ENCODE assay signal across 21 cellular contexts in the genomic region with DNA sequence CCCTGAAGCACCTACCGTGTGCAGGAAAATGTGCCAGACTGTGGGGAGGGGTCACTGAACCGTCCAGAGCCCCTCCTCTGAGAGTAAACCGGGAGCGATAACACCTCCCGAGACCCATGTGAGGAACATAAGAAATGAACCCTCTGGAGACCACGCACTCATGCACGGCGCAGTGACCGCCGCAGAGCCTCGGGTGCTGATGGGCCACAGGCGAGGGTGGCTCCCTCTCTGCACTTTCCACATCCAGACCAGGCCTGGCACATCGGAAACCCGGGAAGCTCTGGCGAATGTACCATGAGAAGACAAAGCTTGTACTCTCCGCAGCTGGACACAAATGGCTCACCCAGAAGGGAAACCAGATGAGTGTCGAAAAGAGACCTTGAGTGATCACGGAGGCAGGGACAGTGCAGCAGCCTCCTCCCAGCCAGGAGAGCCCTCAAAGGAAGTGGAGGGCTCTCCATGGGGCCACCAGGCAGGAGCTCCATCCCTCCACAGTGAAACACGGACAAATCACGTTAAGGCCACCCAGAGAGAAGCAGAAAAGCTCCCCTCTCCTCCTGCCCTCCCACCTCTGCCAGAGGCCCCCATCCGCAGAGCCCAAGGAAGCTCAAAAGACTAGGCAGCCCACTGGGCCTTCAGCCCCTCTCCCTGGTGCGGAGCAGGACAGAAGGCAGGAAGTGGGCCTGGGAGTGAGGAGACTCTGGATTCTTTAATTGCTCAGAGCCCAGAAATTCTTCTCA.
DNase-seq lines count a peak whose midpoint lies in the region; ATAC-seq and TF ChIP-seq lines count a peak whose summit lies in the region.
"Had no signal": no experiment of that assay in that cellular context is flagged by ENCODE, and none has a peak within 500 bp of the region (broad histone marks: within the 10 kb centered on the region; RNA-seq: fewer than 3 reads in every experiment).

No MANE protein-coding gene starts in this region.

- H3K27ac Mint-ChIP-seq in activated CD8-positive, alpha-beta memory T cell treated with anti-CD3 and anti-CD28 coated beads, Interleukin-2, amount 10 ng/mL, durations not matched to agents 7 days and 5 days, result no peak overlapping the region
- no peak overlapping the region for H3K27ac Mint-ChIP-seq in endodermal cell
- no peak overlapping the region for H3K27ac Mint-ChIP-seq in osteocyte (ENCODE audit: unreplicated experiment)
- H3K27ac Mint-ChIP-seq: CD8-positive, alpha-beta memory T cell; IgD-negative memory B cell had no signal

- no peak overlapping the region for H3K4me3 Mint-ChIP-seq in activated CD8-positive, alpha-beta memory T cell treated with anti-CD3 and anti-CD28 coated beads, Interleukin-2, amount 10 ng/mL, durations not matched to agents 7 days and 5 days
- H3K4me3 Mint-ChIP-seq in endodermal cell (no peak overlapping the region), osteocyte (ENCODE audit: unreplicated experiment) (no peak overlapping the region)
- H3K4me3 Mint-ChIP-seq: CD8-positive, alpha-beta memory T cell; GM23338; IgD-negative memory B cell had no signal

- H3K36me3 ChIP-seq in endodermal cell (ENCODE audit: control insufficient read depth, insufficient read depth, low read length), result no peaks in the 10 kb centered on the region
- H3K36me3 ChIP-seq in aorta (ENCODE audit: control insufficient read depth in 1 of 2, insufficient read depth in 2 of 2, low read length in 1 of 2), result no peaks in the 10 kb centered on the region
- H3K36me3 ChIP-seq: SJCRH30 had no signal

- ATAC-seq in activated CD8-positive, alpha-beta memory T cell treated with anti-CD3 and anti-CD28 coated beads, Interleukin-2, amount 10 ng/mL, durations not matched to agents 7 days and 5 days, result no peak
- no peak for ATAC-seq in aorta (ENCODE audit: low FRiP score)
- ATAC-seq: GM23338, Panc1 had no signal

- H3K4me1 ChIP-seq in endodermal cell (ENCODE audit: control insufficient read depth, insufficient read depth, low read length) (no peaks in the 10 kb centered on the region), aorta (ENCODE audit: control insufficient read depth in 1 of 2, insufficient read depth in 2 of 2, low read length in 2 of 2) (no peaks in the 10 kb centered on the region)
- H3K4me1 ChIP-seq: SJCRH30 had no signal

- H3K4me1 Mint-ChIP-seq in activated CD8-positive, alpha-beta memory T cell treated with anti-CD3 and anti-CD28 coated beads, Interleukin-2, amount 10 ng/mL, durations not matched to agents 7 days and 5 days, result no peaks in the 10 kb centered on the region
- H3K4me1 Mint-ChIP-seq in endodermal cell (peaks cover 10% of the 10 kb centered on the region), osteocyte (ENCODE audit: unreplicated experiment) (no peaks in the 10 kb centered on the region)
- H3K4me1 Mint-ChIP-seq: IgD-negative memory B cell had no signal

- TF ChIP-seq CTCF in endodermal cell (conservative IDR thresholded peaks at IDR 0.05) (no peak), osteocyte (IDR thresholded peaks at IDR 0.05) (no peak)

- 93% methylated on average over 9 to 22 of the region's 22 CpGs for WGBS in endodermal cell (ENCODE audit: insufficient coverage in 1 of 2, insufficient read length in 1 of 2), 2 experiments
- WGBS in aorta, 2 donors, result 86 to 87% methylated on average over 22 of the region's 22 CpGs

- H3K36me3 Mint-ChIP-seq in activated CD8-positive, alpha-beta memory T cell treated with anti-CD3 and anti-CD28 coated beads, Interleukin-2, amount 10 ng/mL, durations not matched to agents 7 days and 5 days, result no peaks in the 10 kb centered on the region
- H3K36me3 Mint-ChIP-seq in endodermal cell (ENCODE audit: low read depth) (no peaks in the 10 kb centered on the region), osteocyte (ENCODE audit: unreplicated experiment) (no peaks in the 10 kb centered on the region)
- H3K36me3 Mint-ChIP-seq: CD8-positive, alpha-beta memory T cell; IgD-negative memory B cell had no signal

- H3K4me3 ChIP-seq in endodermal cell (ENCODE audit: low read length), result no peak overlapping the region
- no peak overlapping the region for H3K4me3 ChIP-seq in aorta (ENCODE audit: low read length in 2 of 2)
- H3K4me3 ChIP-seq: GM23338, SJCRH30 had no signal

- H3K9me3 ChIP-seq in endodermal cell (ENCODE audit: control insufficient read depth, low read length), result no peaks in the 10 kb centered on the region
- H3K9me3 ChIP-seq in aorta (ENCODE audit: control insufficient read depth, low read length), result peaks cover 1% of the 10 kb centered on the region
- H3K9me3 ChIP-seq: SJCRH30 had no signal

- intact Hi-C loops in aorta (cut with DNase I), result no loop called here

- DNase-seq in activated CD8-positive, alpha-beta memory T cell treated with anti-CD3 and anti-CD28 coated beads, Interleukin-2, amount 10 ng/mL, durations not matched to agents 7 days and 5 days, result peak; percentile 14
- DNase-seq in activated CD8-positive, alpha-beta memory T cell treated with anti-CD3 and anti-CD28 coated beads, Interleukin-2, amount 50 U/mL, for 48 hours, result no peak
- DNase-seq in endodermal cell, result peak; percentile 38
- peak; percentile 74 for DNase-seq in osteocyte (ENCODE audit: extremely low spot score, unreplicated experiment)
- peak; percentile 9 to 59 for DNase-seq in aorta
- no peak for DNase-seq in SIG-M5 (lab: John Stamatoyannopoulos, UW)
- DNase-seq in glomerular visceral epithelial cell (ENCODE audit: extremely low spot score), result no peak
- DNase-seq: Calu3; CD8-positive, alpha-beta memory T cell; DMS153; NCI-H1694; NCI-H2081; NCI-H2171; NCI-H345; NCI-H524; NCI-H774; SJCRH30 had no signal

- CTCF ChIA-PET in activated CD8-positive, alpha-beta memory T cell treated with anti-CD3 and anti-CD28 coated beads, Interleukin-2, amount 10 ng/mL, durations not matched to agents 7 days and 5 days (lab: Charles Lee), result no interaction called here

- H3K27me3 Mint-ChIP-seq in activated CD8-positive, alpha-beta memory T cell treated with anti-CD3 and anti-CD28 coated beads, Interleukin-2, amount 10 ng/mL, durations not matched to agents 7 days and 5 days, result no peaks in the 10 kb centered on the region
- H3K27me3 Mint-ChIP-seq in endodermal cell (ENCODE audit: insufficient read depth), result peaks cover 11% of the 10 kb centered on the region
- H3K27me3 Mint-ChIP-seq in osteocyte (ENCODE audit: unreplicated experiment), result no peaks in the 10 kb centered on the region
- H3K27me3 Mint-ChIP-seq: IgD-negative memory B cell had no signal

- no peaks in the 10 kb centered on the region for H3K9me3 Mint-ChIP-seq in activated CD8-positive, alpha-beta memory T cell treated with anti-CD3 and anti-CD28 coated beads, Interleukin-2, amount 10 ng/mL, durations not matched to agents 7 days and 5 days (ENCODE audit: low read depth)
- H3K9me3 Mint-ChIP-seq in endodermal cell (no peaks in the 10 kb centered on the region), osteocyte (ENCODE audit: unreplicated experiment) (peaks cover 31% of the 10 kb centered on the region)

- H3K27ac ChIP-seq in endodermal cell (ENCODE audit: low read depth, low read length) (no peak overlapping the region), aorta (ENCODE audit: low read depth in 1 of 2, low read length in 2 of 2) (no peak overlapping the region)
- H3K27ac ChIP-seq: C4-2B, SJCRH30 had no signal

- H3K27me3 ChIP-seq in endodermal cell (ENCODE audit: control insufficient read depth, insufficient read depth, low read length, poor library complexity, severe bottlenecking) (no peaks in the 10 kb centered on the region), aorta (ENCODE audit: control insufficient read depth in 1 of 2, insufficient read depth in 2 of 2, low read length in 1 of 2) (no peaks in the 10 kb centered on the region)
- H3K27me3 ChIP-seq: SJCRH30 had no signal

- no peak overlapping the region for H3K9ac ChIP-seq in endodermal cell (ENCODE audit: extremely low read depth, low read length, poor library complexity, severe bottlenecking)

Comparison
In these comparisons a context has a peak if more than half of its experiments do, and no peak if none do; other contexts are left out.
1. DNase-seq: peak in activated CD8-positive, alpha-beta memory T cell treated with anti-CD3 and anti-CD28 coated beads, Interleukin-2, amount 10 ng/mL, durations not matched to agents 7 days and 5 days (single experiment), endodermal cell (single experiment), osteocyte (single experiment) and aorta (2 of 2); none in activated CD8-positive, alpha-beta memory T cell treated with anti-CD3 and anti-CD28 coated beads, Interleukin-2, amount 50 U/mL, for 48 hours (single experiment), SIG-M5 (single experiment) and glomerular visceral epithelial cell (single experiment).